ENCODE assay signal across 12 cellular contexts in genomic region chr12:64385468-64385867, GRCh38. TPM values are rescaled to one million over a fixed set of nuclear protein-coding genes. Genes with fewer than 3 reads are reported as not detected.
DNase-seq lines count a peak whose midpoint lies in the region; ATAC-seq and TF ChIP-seq lines count a peak whose summit lies in the region.
"Had no signal": no experiment of that assay in that cellular context is flagged by ENCODE, and none has a peak within 500 bp of the region (broad histone marks: within the 10 kb centered on the region; RNA-seq: fewer than 3 reads in every experiment).

No MANE protein-coding gene starts in this region.

- peak; percentile 90 for DNase-seq in ELR (ENCODE audit: low read depth)
- peak; percentile 36 for DNase-seq in RWPE1 (ENCODE audit: low spot score)
- no peak for DNase-seq in activated naive CD8-positive, alpha-beta T cell treated with anti-CD3 and anti-CD28 coated beads, Interleukin-2, amount 10 ng/mL, durations not matched to agents 7 days and 5 days
- DNase-seq in stimulated activated CD4-positive, alpha-beta T cell treated with anti-CD3 and anti-CD28 coated beads, Interleukin-12 subunit alpha, Interleukin-12 subunit beta, amount 100 ng/mL, for 48 hours (ENCODE audit: low read depth in 2 of 3, low spot score in 1 of 3), result peak; percentile 21 to 53 (median 44)
- no peak for DNase-seq in RPMI8226
- DNase-seq: colonic mucosa, midbrain, NCI-H2029, right cardiac atrium had no signal

- H3K36me3 Mint-ChIP-seq in activated naive CD8-positive, alpha-beta T cell treated with anti-CD3 and anti-CD28 coated beads, Interleukin-2, amount 10 ng/mL, durations not matched to agents 7 days and 5 days, result peaks cover 5% of the 10 kb centered on the region

- peaks cover 17% of the 10 kb centered on the region for H3K4me1 Mint-ChIP-seq in activated naive CD8-positive, alpha-beta T cell treated with anti-CD3 and anti-CD28 coated beads, Interleukin-2, amount 10 ng/mL, durations not matched to agents 7 days and 5 days

- H3K4me3 Mint-ChIP-seq in activated naive CD8-positive, alpha-beta T cell treated with anti-CD3 and anti-CD28 coated beads, Interleukin-2, amount 10 ng/mL, durations not matched to agents 7 days and 5 days, result peak overlapping the region; percentile 65

- peak; percentile 42 for ATAC-seq in activated naive CD8-positive, alpha-beta T cell treated with anti-CD3 and anti-CD28 coated beads, Interleukin-2, amount 10 ng/mL, durations not matched to agents 7 days and 5 days (ENCODE audit: low read depth)
- ATAC-seq in GM19351 (IDR thresholded peaks at IDR 0.05; ENCODE audit: unreplicated experiment) (no peak), HG02763 (IDR thresholded peaks at IDR 0.05; ENCODE audit: unreplicated experiment) (no peak), GM18498 (IDR thresholded peaks at IDR 0.05; ENCODE audit: unreplicated experiment) (no peak)
- ATAC-seq: right cardiac atrium had no signal

- CTCF ChIA-PET in RWPE1 (lab: Yijun Ruan, JAX), result no interaction called here

- peaks cover 12% of the 10 kb centered on the region for H3K9me3 Mint-ChIP-seq in activated naive CD8-positive, alpha-beta T cell treated with anti-CD3 and anti-CD28 coated beads, Interleukin-2, amount 10 ng/mL, durations not matched to agents 7 days and 5 days

- peak overlapping the region; percentile 84 for H3K27ac Mint-ChIP-seq in activated naive CD8-positive, alpha-beta T cell treated with anti-CD3 and anti-CD28 coated beads, Interleukin-2, amount 10 ng/mL, durations not matched to agents 7 days and 5 days

- POLR2A ChIA-PET in RWPE1 (lab: Yijun Ruan, JAX; ENCODE audit: low non-redundant PET), result no interaction called here
- POLR2A ChIA-PET in activated naive CD8-positive, alpha-beta T cell treated with anti-CD3 and anti-CD28 coated beads, Interleukin-2, amount 10 ng/mL, durations not matched to agents 7 days and 5 days (lab: Charles Lee), result interaction anchor here (1.3 kb wide), 1 partner anchor 18 kb away, joined by 8 read pairs; the partner anchor contains the start of gene XPOT

- H3K27ac ChIP-seq in RWPE1, result peak overlapping the region; percentile 51; the same call in 1 of the 2 replicates
- H3K27ac ChIP-seq: colonic mucosa had no signal

- H3K27me3 Mint-ChIP-seq in activated naive CD8-positive, alpha-beta T cell treated with anti-CD3 and anti-CD28 coated beads, Interleukin-2, amount 10 ng/mL, durations not matched to agents 7 days and 5 days, result peaks cover 3% of the 10 kb centered on the region

- no peak for TF ChIP-seq CTCF in RWPE1 (conservative IDR thresholded peaks at IDR 0.05; ENCODE audit: low read depth)

RNA-seq across cellular contexts. Expression of gene C12orf56, which starts 5.1 kb away (rescaled TPM):
- total RNA-seq in activated naive CD8-positive, alpha-beta T cell treated with anti-CD3 and anti-CD28 coated beads, Interleukin-2, amount 10 ng/mL, durations not matched to agents 7 days and 5 days, result not detected
- total RNA-seq: right cardiac atrium had no signal

RNA-seq across cellular contexts. Expression of gene XPOT, which starts 18.7 kb away (rescaled TPM):
- total RNA-seq in activated naive CD8-positive, alpha-beta T cell treated with anti-CD3 and anti-CD28 coated beads, Interleukin-2, amount 10 ng/mL, durations not matched to agents 7 days and 5 days, result 100 to 1,000 TPM in 1 of 2 experiments, 10 to 100 TPM in 1; 98.7 to 107 TPM

Comparison
In these comparisons a context has a peak if more than half of its experiments do, and no peak if none do; other contexts are left out.
1. DNase-seq: peak in ELR (single experiment), RWPE1 (single experiment) and stimulated activated CD4-positive, alpha-beta T cell treated with anti-CD3 and anti-CD28 coated beads, Interleukin-12 subunit alpha, Interleukin-12 subunit beta, amount 100 ng/mL, for 48 hours (3 of 3); none in activated naive CD8-positive, alpha-beta T cell treated with anti-CD3 and anti-CD28 coated beads, Interleukin-2, amount 10 ng/mL, durations not matched to agents 7 days and 5 days (single experiment) and RPMI8226 (single experiment).